In genomic region chr7:40604601-40605438, GRCh38 we compare ENCODE assay signal across 8 cellular contexts.
DNase-seq lines count a peak whose midpoint lies in the region; ATAC-seq lines count a peak whose summit lies in the region.

No MANE protein-coding gene starts in this region.

- no peak overlapping the region for H3K4me3 Mint-ChIP-seq in activated CD4-positive, alpha-beta T cell treated with anti-CD3 and anti-CD28 coated beads, Interleukin-2, amount 10 ng/mL, durations not matched to agents 24 days and 14 days

- H3K4me1 Mint-ChIP-seq in activated CD4-positive, alpha-beta T cell treated with anti-CD3 and anti-CD28 coated beads, Interleukin-2, amount 10 ng/mL, durations not matched to agents 24 days and 14 days, result no peaks in the 10 kb centered on the region

- ATAC-seq in GM21717 (IDR thresholded peaks at IDR 0.05; ENCODE audit: unreplicated experiment), result peak; percentile 68

- H3K9me3 Mint-ChIP-seq in activated CD4-positive, alpha-beta T cell treated with anti-CD3 and anti-CD28 coated beads, Interleukin-2, amount 10 ng/mL, durations not matched to agents 24 days and 14 days, result peaks cover 3% of the 10 kb centered on the region

- peak; percentile 58 for DNase-seq in activated CD4-positive, alpha-beta T cell treated with anti-CD3 and anti-CD28 coated beads, Interleukin-2, amount 10 ng/mL, durations not matched to agents 24 days and 14 days
- DNase-seq in activated CD4-positive, alpha-beta T cell treated with anti-CD3 and anti-CD28 coated beads for 4 hours, result no peak
- peak; percentile 65 to 80 for DNase-seq in Kasumi-1 (lab: John Stamatoyannopoulos, UW)
- DNase-seq in anterior cingulate cortex (lab: John Stamatoyannopoulos, UW), result peak in 47 of 58 donors; percentile 1 to 48 (median 17)
- peak; percentile 68 for DNase-seq in iPS-NIHi11 (ENCODE audit: low spot score)
- DNase-seq in stimulated activated CD4-positive, alpha-beta T cell treated with anti-CD3 and anti-CD28 coated beads, Interleukin-12 subunit alpha, Interleukin-12 subunit beta, amount 100 ng/mL, for 48 hours (ENCODE audit: low read depth in 2 of 3, low spot score in 1 of 3), result peak in 2 of 3 donors; percentile 0 to 3
- DNase-seq in NCI-H1694 treated with DMSO at 0.1 percent for 48 hours (lab: John Stamatoyannopoulos, UW), result no peak

- peaks cover 2% of the 10 kb centered on the region for H3K27me3 Mint-ChIP-seq in activated CD4-positive, alpha-beta T cell treated with anti-CD3 and anti-CD28 coated beads, Interleukin-2, amount 10 ng/mL, durations not matched to agents 24 days and 14 days

- intact Hi-C loops in activated CD4-positive, alpha-beta T cell treated with anti-CD3 and anti-CD28 coated beads, Interleukin-2, amount 10 ng/mL, durations not matched to agents 24 days and 14 days (cut with micrococcal nuclease), result no loop called here

- no peaks in the 10 kb centered on the region for H3K36me3 Mint-ChIP-seq in activated CD4-positive, alpha-beta T cell treated with anti-CD3 and anti-CD28 coated beads, Interleukin-2, amount 10 ng/mL, durations not matched to agents 24 days and 14 days (ENCODE audit: low read depth)

- no peak overlapping the region for H3K27ac Mint-ChIP-seq in activated CD4-positive, alpha-beta T cell treated with anti-CD3 and anti-CD28 coated beads, Interleukin-2, amount 10 ng/mL, durations not matched to agents 24 days and 14 days

Comparison
In these comparisons a context has a peak if more than half of its experiments do, and no peak if none do; other contexts are left out.
1. DNase-seq: peak in activated CD4-positive, alpha-beta T cell treated with anti-CD3 and anti-CD28 coated beads, Interleukin-2, amount 10 ng/mL, durations not matched to agents 24 days and 14 days (single experiment), Kasumi-1 (2 of 2), anterior cingulate cortex (47 of 58), iPS-NIHi11 (single experiment) and stimulated activated CD4-positive, alpha-beta T cell treated with anti-CD3 and anti-CD28 coated beads, Interleukin-12 subunit alpha, Interleukin-12 subunit beta, amount 100 ng/mL, for 48 hours (2 of 3); none in activated CD4-positive, alpha-beta T cell treated with anti-CD3 and anti-CD28 coated beads for 4 hours (0 of 2) and NCI-H1694 treated with DMSO at 0.1 percent for 48 hours (single experiment).